11 cellular contexts compared by ENCODE assay signal in genomic region chr2:8500124-8501054, GRCh38.
DNase-seq lines count a peak whose midpoint lies in the region; ATAC-seq and TF ChIP-seq lines count a peak whose summit lies in the region.
"Had no signal": no experiment of that assay in that cellular context is flagged by ENCODE, and none has a peak within 500 bp of the region (broad histone marks: within the 10 kb centered on the region; RNA-seq: fewer than 3 reads in every experiment).

No MANE protein-coding gene starts in this region.

- no peak for TF ChIP-seq EP300 in gastroesophageal sphincter (IDR thresholded peaks at IDR 0.05)

- no peaks in the 10 kb centered on the region for H3K9me2 ChIP-seq in PC-9 (ENCODE audit: insufficient read depth)

- H3K4me3 ChIP-seq in gastroesophageal sphincter, result no peak overlapping the region
- H3K4me3 ChIP-seq in spleen, result peak overlapping the region in 1 of 8 donors; percentile 1
- H3K4me3 ChIP-seq in PC-9, result no peak overlapping the region
- H3K4me3 ChIP-seq: MG63 had no signal

- no peaks in the 10 kb centered on the region for H3K79me2 ChIP-seq in PC-9 (ENCODE audit: low read depth)

- 60 to 75% methylated on average over 3 to 9 of the region's 13 CpGs for WGBS in gastroesophageal sphincter (ENCODE audit: low coverage in 1 of 2), 2 donors
- WGBS in spleen, 5 donors, result 76 to 92% (median 82%) methylated on average over 13 of the region's 13 CpGs

- CTCF ChIA-PET in PC-9 (lab: Charles Lee), result no interaction called here

- peak; percentile 60 for ATAC-seq in gastroesophageal sphincter

- POLR2A ChIA-PET in PC-9 (lab: Charles Lee; ENCODE audit: unreplicated experiment), result no interaction called here

- H3K4me1 ChIP-seq in gastroesophageal sphincter (no peaks in the 10 kb centered on the region), spleen (peaks cover 0 to 62% (median 12%) of the 10 kb centered on the region in 6 donors), PC-9 (replicated peaks; ENCODE audit: insufficient read depth) (no peaks in the 10 kb centered on the region)

- no peaks in the 10 kb centered on the region for H4K20me1 ChIP-seq in PC-9 (ENCODE audit: insufficient read depth)

- DNase-seq in DMS153 (lab: John Stamatoyannopoulos, UW) (peak; percentile 46), DMS153 treated with DMSO at 0.1 percent for 48 hours (lab: John Stamatoyannopoulos, UW; ENCODE audit: unreplicated experiment) (no peak), NCI-H69 (lab: John Stamatoyannopoulos, UW) (peak; percentile 77), spleen (no peak), GM13977 (ENCODE audit: low spot score) (no peak), dedifferentiated amniotic fluid mesenchymal stem cell (ENCODE audit: extremely low spot score) (no peak), PC-9 (no peak)
- DNase-seq: 8988T, EL, MG63 had no signal

- TF ChIP-seq CTCF in gastroesophageal sphincter (IDR thresholded peaks at IDR 0.05), result no peak
- no peak for TF ChIP-seq CTCF in spleen (IDR thresholded peaks at IDR 0.05 in 8 of 11, conservative IDR thresholded peaks at IDR 0.05 in 3 of 11)
- no peak for TF ChIP-seq CTCF in GM13977 (IDR thresholded peaks at IDR 0.05; ENCODE audit: extremely low read depth, insufficient read depth, missing control alignments)
- no peak for TF ChIP-seq CTCF in PC-9 (conservative IDR thresholded peaks at IDR 0.05)

- H3K9me3 ChIP-seq in gastroesophageal sphincter, result no peaks in the 10 kb centered on the region
- H3K9me3 ChIP-seq in spleen, result no peaks in the 10 kb centered on the region
- no peaks in the 10 kb centered on the region for H3K9me3 ChIP-seq in PC-9 (ENCODE audit: insufficient read depth, low read depth)
- H3K9me3 ChIP-seq: MG63 had no signal

- no TSS peak for BruUV-seq in PC-9 (replicated peaks; lab: Mats Ljungman, UMichigan)

- no peaks in the 10 kb centered on the region for H3K27me3 ChIP-seq in gastroesophageal sphincter
- H3K27me3 ChIP-seq in spleen (replicated peaks in 1 of 7), result peaks cover 0 to 1% (median 0%) of the 10 kb centered on the region in 7 donors
- peaks cover 93% of the 10 kb centered on the region for H3K27me3 ChIP-seq in PC-9 (ENCODE audit: insufficient read depth, low read depth)
- H3K27me3 ChIP-seq: MG63 had no signal

- TF ChIP-seq POLR2A in gastroesophageal sphincter (IDR thresholded peaks at IDR 0.05) (no peak), spleen (IDR thresholded peaks at IDR 0.05) (no peak)

- intact Hi-C loops in spleen (cut with DNase I; ENCODE audit: low total_unique reads), result no loop called here
- intact Hi-C loops in PC-9 (cut with micrococcal nuclease; ENCODE audit: unreplicated experiment), result no loop called here

- no peak overlapping the region for H3K27ac ChIP-seq in gastroesophageal sphincter
- H3K27ac ChIP-seq in spleen, result peak overlapping the region in 5 of 8 donors; percentile 21 to 55 (median 42)
- H3K27ac ChIP-seq in PC-9, result no peak overlapping the region

- in situ Hi-C loops in GM13977 (cut with MboI; ENCODE audit: low pct_unique_long_range_greater_than_20kb, low sequenced_read_pairs, unreplicated experiment), result no loop called here

- H3K4me2 ChIP-seq in PC-9, result no peak overlapping the region

- H3F3A ChIP-seq in PC-9 (ENCODE audit: insufficient read depth, low read depth), result no peaks in the 10 kb centered on the region

- H3K36me3 ChIP-seq in gastroesophageal sphincter, result no peaks in the 10 kb centered on the region
- no peaks in the 10 kb centered on the region for H3K36me3 ChIP-seq in spleen
- no peaks in the 10 kb centered on the region for H3K36me3 ChIP-seq in PC-9 (ENCODE audit: low read depth)
- H3K36me3 ChIP-seq: MG63 had no signal

- H2AFZ ChIP-seq in PC-9, result no peak overlapping the region

Comparison
In these comparisons a context has a peak if more than half of its experiments do, and no peak if none do; other contexts are left out.
1. DNase-seq: peak in DMS153 (single experiment) and NCI-H69 (single experiment); none in DMS153 treated with DMSO at 0.1 percent for 48 hours (single experiment), spleen (single experiment), GM13977 (single experiment), dedifferentiated amniotic fluid mesenchymal stem cell (single experiment) and PC-9 (0 of 2).
2. H3K27ac ChIP-seq: peak in spleen (5 of 8); none in gastroesophageal sphincter (0 of 4) and PC-9 (single experiment).